9 cellular contexts compared by ENCODE assay signal in the genomic region with DNA sequence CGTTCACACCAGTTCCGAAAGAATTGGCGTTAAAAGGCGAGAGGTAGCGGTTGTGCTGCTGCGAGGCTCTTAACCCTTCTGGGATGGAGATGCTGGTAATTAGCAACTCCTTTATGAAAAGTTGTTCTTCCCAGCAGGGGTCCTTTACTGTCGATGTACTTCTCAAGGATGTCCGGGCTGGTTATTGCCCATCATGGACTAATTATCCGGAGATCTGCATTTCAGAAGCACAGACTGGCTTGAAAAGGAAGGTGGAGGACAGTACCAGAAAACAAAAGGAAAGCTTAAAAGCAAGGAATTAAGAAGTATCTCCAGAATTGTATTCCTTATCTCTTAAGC. TPM values are rescaled to one million over a fixed set of nuclear protein-coding genes. Genes with fewer than 3 reads are reported as not detected.
A peak's percentile ranks its signal among the peaks of the same experiment; 100 is the strongest.
DNase-seq lines count a peak whose midpoint lies in the region; TF ChIP-seq lines count a peak whose summit lies in the region.
"Had no signal": no experiment of that assay in that cellular context is flagged by ENCODE, and none has a peak within 500 bp of the region (broad histone marks: within the 10 kb centered on the region; RNA-seq: fewer than 3 reads in every experiment).

No MANE protein-coding gene starts in this region.

- peaks cover 21% of the 10 kb centered on the region for H3K4me1 Mint-ChIP-seq in progenitor cell of endocrine pancreas (ENCODE audit: low read depth)

- DNase-seq in G401 (ENCODE audit: low spot score) (peak; percentile 55), NCI-H524 treated with DMSO at 0.1 percent for 48 hours (lab: John Stamatoyannopoulos, UW) (peak; percentile 71), epithelial cell of esophagus (ENCODE audit: low read depth) (no peak), progenitor cell of endocrine pancreas (ENCODE audit: low spot score, unreplicated experiment) (no peak), HUDEP-2 (lab: John Stamatoyannopoulos, UW; ENCODE audit: unreplicated experiment in 76 of 76) (no peak), NCI-H187 (lab: John Stamatoyannopoulos, UW) (no peak), inferior parietal cortex (ENCODE audit: extremely low spot score) (no peak)
- no peak for DNase-seq in effector CD8-positive, alpha-beta T cell (lab: John Stamatoyannopoulos, UW)
- DNase-seq: foreskin melanocyte had no signal

- TF ChIP-seq CTCF in epithelial cell of esophagus (IDR thresholded peaks at IDR 0.05; ENCODE audit: insufficient read depth, low read depth, low read length, missing control alignments) (no peak), progenitor cell of endocrine pancreas (IDR thresholded peaks at IDR 0.05; ENCODE audit: unreplicated experiment) (no peak)

- in situ Hi-C loops in G401 (cut with HindIII; ENCODE audit: low sequenced_read_pairs): no loop called here

- peak overlapping the region; percentile 77 for H3K4me3 Mint-ChIP-seq in progenitor cell of endocrine pancreas (ENCODE audit: low read depth)

- no peaks in the 10 kb centered on the region for H3K36me3 Mint-ChIP-seq in progenitor cell of endocrine pancreas (ENCODE audit: insufficient read depth)

- H3K4me3 ChIP-seq in epithelial cell of esophagus (ENCODE audit: low read length): peak overlapping the region; percentile 54

- no peaks in the 10 kb centered on the region for H3K9me3 Mint-ChIP-seq in progenitor cell of endocrine pancreas (ENCODE audit: low read depth)

- no peak overlapping the region for H3K27ac Mint-ChIP-seq in progenitor cell of endocrine pancreas

- H3K27me3 Mint-ChIP-seq in progenitor cell of endocrine pancreas: peaks cover 35% of the 10 kb centered on the region

RNA-seq across cellular contexts. Expression of a gene that starts 1.4 kb away (rescaled TPM):
- 4.8 and 14.3 TPM in 2 replicates for total RNA-seq in G401 (2014; rRNA removed; shearing (Covaris generic))
- 12.6 and 13.8 TPM in 2 replicates for total RNA-seq in progenitor cell of endocrine pancreas

Comparison
In these comparisons a context has a peak if more than half of its experiments do, and no peak if none do; other contexts are left out.
1. DNase-seq: peak in G401 (single experiment) and NCI-H524 treated with DMSO at 0.1 percent for 48 hours (single experiment); none in epithelial cell of esophagus (single experiment), progenitor cell of endocrine pancreas (single experiment), HUDEP-2 (0 of 76), effector CD8-positive, alpha-beta T cell (single experiment), NCI-H187 (0 of 2) and inferior parietal cortex (single experiment).